ENCODE assay signal across 23 cellular contexts in the genomic region with DNA sequence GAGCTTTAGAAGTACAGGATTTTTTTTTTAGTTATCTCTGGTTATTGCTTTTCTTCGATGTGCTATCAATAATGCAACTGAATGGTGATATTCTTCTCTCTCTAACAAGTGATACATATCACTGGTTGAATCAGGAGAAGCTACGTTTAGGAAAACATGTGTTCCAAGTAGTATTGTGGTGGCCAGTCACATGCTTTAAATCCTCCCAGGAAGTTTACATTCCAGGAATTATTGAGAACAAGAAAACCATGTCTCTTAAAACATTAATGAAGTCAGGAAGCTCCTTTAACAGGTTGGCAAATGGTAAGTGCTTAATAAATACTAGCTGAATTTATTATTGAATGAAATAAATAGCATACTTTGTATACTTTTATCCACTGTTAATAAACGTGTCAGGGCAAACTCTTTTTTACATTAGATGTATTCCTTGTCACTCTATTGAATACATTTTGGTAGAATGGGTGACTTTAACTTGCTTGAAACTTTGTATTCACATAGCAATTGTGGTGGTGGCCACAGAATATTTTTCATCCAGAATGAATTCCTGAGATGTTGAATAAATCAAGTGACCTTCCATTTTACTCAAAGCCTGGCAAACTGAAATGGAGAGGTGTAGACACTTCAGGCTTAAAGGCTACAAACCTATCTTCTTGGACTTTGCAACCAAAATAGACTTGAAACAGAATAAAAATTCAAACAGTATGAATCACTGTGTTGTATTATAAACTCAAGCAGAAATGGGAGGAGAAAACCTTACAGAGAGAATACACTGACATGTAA.
DNase-seq lines count a peak whose midpoint lies in the region; TF ChIP-seq lines count a peak whose summit lies in the region.
"Had no signal": no experiment of that assay in that cellular context is flagged by ENCODE, and none has a peak within 500 bp of the region (broad histone marks: within the 10 kb centered on the region; RNA-seq: fewer than 3 reads in every experiment).

No MANE protein-coding gene starts in this region.

- TF ChIP-seq CTCF in BJ (IDR thresholded peaks at IDR 0.05; ENCODE audit: insufficient read depth, low read depth, low read length) = no peak
- no peak for TF ChIP-seq CTCF in choroid plexus epithelial cell (conservative IDR thresholded peaks at IDR 0.05; ENCODE audit: low read depth, low read length)

- DNase-seq in BJ (ENCODE audit: low read depth) (peak; percentile 39), HT-29 (ENCODE audit: low spot score) (peak; percentile 34), choroid plexus epithelial cell (ENCODE audit: low read depth) (peak; percentile 54), mesenchymal stem cell (peak; percentile 66), NCI-H146 treated with DMSO at 0.1 percent for 48 hours (lab: John Stamatoyannopoulos, UW; ENCODE audit: unreplicated experiment) (no peak), HK-2 (ENCODE audit: unreplicated experiment) (no peak), KG1 (lab: John Stamatoyannopoulos, UW) (no peak), DMS53 (lab: John Stamatoyannopoulos, UW) (no peak)
- DNase-seq: activated CD4-positive, alpha-beta T cell treated with anti-CD3 and anti-CD28 coated beads, Interleukin-2, amount 10 ng/mL, durations not matched to agents 7 days and 5 days; activated CD8-positive, alpha-beta memory T cell treated with anti-CD3 and anti-CD28 coated beads, Interleukin-2, amount 50 U/mL, for 48 hours; activated effector memory CD4-positive, alpha-beta T cell treated with anti-CD3 and anti-CD28 coated beads, Interleukin-2, amount 50 U/mL, for 16 hours; GOT3; left ventricle myocardium superior; NCI-H1048; NCI-H2081 treated with DMSO at 0.1 percent for 48 hours; NK-92 treated with Interleukin-12 subunit alpha and Interleukin-12 subunit beta, amount 100 ng/mL, for 24 hours; occipital lobe; stimulated activated CD4-positive, alpha-beta T cell treated with anti-CD3 and anti-CD28 coated beads, Interleukin-15, amount 100 ng/mL, for 24 hours had no signal

- no peak overlapping the region for H2BK120ac ChIP-seq in mesenchymal stem cell (ENCODE audit: low read depth, low read length)

- POLR2A ChIA-PET in BJ (lab: Charles Lee) = interaction anchor here (0.7 kb wide), 1 partner anchor 20 kb away, joined by 3 read pairs; no protein-coding TSS in a partner anchor

- H3K4me2 ChIP-seq in mesenchymal stem cell (ENCODE audit: low read length, poor library complexity, severe bottlenecking) = no peak overlapping the region

- no peak overlapping the region for H2AFZ ChIP-seq in mesenchymal stem cell (ENCODE audit: low read depth, low read length)

- H3K9me3 ChIP-seq in mesenchymal stem cell (ENCODE audit: control insufficient read depth, low read length) = no peaks in the 10 kb centered on the region
- H3K9me3 ChIP-seq: right atrium auricular region had no signal

- H4K91ac ChIP-seq in mesenchymal stem cell (ENCODE audit: low read length) = no peak overlapping the region

- H3K23ac ChIP-seq in mesenchymal stem cell (ENCODE audit: low read length in 2 of 2) = no peak overlapping the region

- no peaks in the 10 kb centered on the region for H3K27me3 ChIP-seq in BJ (ENCODE audit: control insufficient read depth, insufficient read depth, low read length)
- no peaks in the 10 kb centered on the region for H3K27me3 ChIP-seq in mesenchymal stem cell (ENCODE audit: control insufficient read depth in 1 of 2, insufficient read depth in 1 of 2, low read length in 2 of 2)
- H3K27me3 ChIP-seq: cardiac muscle cell, right atrium auricular region had no signal

- no peaks in the 10 kb centered on the region for H3K79me1 ChIP-seq in mesenchymal stem cell (replicated peaks; ENCODE audit: low read length, poor library complexity, severe bottlenecking)

- no peaks in the 10 kb centered on the region for H3K4me1 ChIP-seq in mesenchymal stem cell (ENCODE audit: control insufficient read depth, insufficient read depth, low read depth, low read length)
- H3K4me1 ChIP-seq: right atrium auricular region had no signal

- peak overlapping the region; percentile 53 for H3K27ac ChIP-seq in mesenchymal stem cell (ENCODE audit: low read length, poor library complexity, severe bottlenecking)
- H3K27ac ChIP-seq: cardiac muscle cell, epithelial cell of prostate, HL-60, right atrium auricular region had no signal

- H3K36me3 ChIP-seq in BJ (ENCODE audit: control insufficient read depth, insufficient read depth, low read length) = no peaks in the 10 kb centered on the region
- H3K36me3 ChIP-seq in mesenchymal stem cell (ENCODE audit: control insufficient read depth in 1 of 2, insufficient read depth in 2 of 2, low read depth in 1 of 2, low read length in 2 of 2) = no peaks in the 10 kb centered on the region
- H3K36me3 ChIP-seq: cardiac muscle cell, right atrium auricular region had no signal

- H2BK5ac ChIP-seq in mesenchymal stem cell (ENCODE audit: low read depth, low read length, poor library complexity, severe bottlenecking) = no peak overlapping the region

- H3K4ac ChIP-seq in mesenchymal stem cell (ENCODE audit: low read depth in 1 of 2, low read length in 2 of 2) = no peak overlapping the region

- H2AK5ac ChIP-seq in mesenchymal stem cell (ENCODE audit: low read length, severe bottlenecking) = no peak overlapping the region

- H4K8ac ChIP-seq in mesenchymal stem cell (ENCODE audit: low read length) = no peak overlapping the region

- H2BK15ac ChIP-seq in mesenchymal stem cell (ENCODE audit: low read depth, poor library complexity, severe bottlenecking) = no peak overlapping the region

- no peak overlapping the region for H2BK12ac ChIP-seq in mesenchymal stem cell (ENCODE audit: low read length in 2 of 2)

- CTCF ChIA-PET in BJ (lab: Yijun Ruan, JAX) = no interaction called here

- 83% methylated on average over 1 of the region's 3 CpGs for WGBS in mesenchymal stem cell

- H3K4me3 ChIP-seq in BJ (ENCODE audit: low read depth, low read length) = no peak overlapping the region
- H3K4me3 ChIP-seq in choroid plexus epithelial cell (ENCODE audit: low read depth, low read length) = no peak overlapping the region
- H3K4me3 ChIP-seq in mesenchymal stem cell (ENCODE audit: insufficient read depth in 1 of 2, low read depth in 1 of 2, low read length in 2 of 2) = no peak overlapping the region
- H3K4me3 ChIP-seq: cardiac muscle cell, K562, right atrium auricular region had no signal

- H3K9ac ChIP-seq in mesenchymal stem cell (ENCODE audit: low read length) = no peak overlapping the region

- no peak overlapping the region for H3K18ac ChIP-seq in mesenchymal stem cell (ENCODE audit: low read depth in 1 of 2, low read length in 2 of 2)

- H3K14ac ChIP-seq in mesenchymal stem cell (ENCODE audit: low read length in 2 of 2) = no peak overlapping the region

Comparison
In these comparisons a context has a peak if more than half of its experiments do, and no peak if none do; other contexts are left out.
1. DNase-seq: peak in BJ (single experiment), HT-29 (single experiment), choroid plexus epithelial cell (single experiment) and mesenchymal stem cell (single experiment); none in NCI-H146 treated with DMSO at 0.1 percent for 48 hours (single experiment), HK-2 (single experiment), KG1 (single experiment) and DMS53 (single experiment).